19 cellular contexts compared by ENCODE assay signal in genomic region chrX:3501833-3502535, GRCh38.
A peak's percentile ranks its signal among the peaks of the same experiment; 100 is the strongest.
DNase-seq lines count a peak whose midpoint lies in the region; ATAC-seq and TF ChIP-seq lines count a peak whose summit lies in the region.
"Had no signal": no experiment of that assay in that cellular context is flagged by ENCODE, and none has a peak within 500 bp of the region (broad histone marks: within the 10 kb centered on the region; RNA-seq: fewer than 3 reads in every experiment).

No MANE protein-coding gene starts in this region.

- in situ Hi-C loops in ACHN (cut with HindIII; ENCODE audit: low pct_ligation_motif_present, low pct_unique_long_range_greater_than_20kb, low sequenced_read_pairs): no loop called here

- peak; percentile 15 for DNase-seq in COLO668 (lab: John Stamatoyannopoulos, UW; ENCODE audit: unreplicated experiment)
- peak; percentile 32 for DNase-seq in NCI-H524 treated with DMSO at 0.1 percent for 48 hours (lab: John Stamatoyannopoulos, UW)
- DNase-seq in iPS-NIHi11 (ENCODE audit: low spot score): peak; percentile 14
- peak; percentile 75 for DNase-seq in retinal pigment epithelial cell (ENCODE audit: low read depth)
- no peak for DNase-seq in ACHN
- DNase-seq in H7: no peak
- DNase-seq in SK-N-SH: no peak
- DNase-seq: activated naive CD4-positive, alpha-beta T cell; activated T-cell treated with anti-CD3 and anti-CD28 coated beads for 4 hours; GF-D8; NCI-H1048; NCI-H2107; NCI-H774; stimulated activated CD4-positive, alpha-beta T cell treated with anti-CD3 and anti-CD28 coated beads, Interleukin-1b, Interleukin-23, amount 100 ng/mL, for 48 hours had no signal

- H3K79me2 ChIP-seq in SK-N-SH (ENCODE audit: insufficient read depth): no peaks in the 10 kb centered on the region

- CTCF ChIA-PET in SK-N-SH (lab: Yijun Ruan, JAX): interaction anchor here (1.2 kb wide), 1 partner anchor 10 kb away, joined by 3 read pairs; no protein-coding TSS in a partner anchor

- no peak overlapping the region for H3K9ac ChIP-seq in SK-N-SH

- H3K9me3 ChIP-seq in SK-N-SH: no peaks in the 10 kb centered on the region
- H3K9me3 ChIP-seq: gastrocnemius medialis had no signal

- no peak overlapping the region for H3K27ac ChIP-seq in SK-N-SH (ENCODE audit: low read depth in 2 of 2, low read length in 1 of 2)
- H3K27ac ChIP-seq: coronary artery, gastrocnemius medialis had no signal

- no peak overlapping the region for H3K4me2 ChIP-seq in SK-N-SH

- no peak overlapping the region for H2AFZ ChIP-seq in SK-N-SH (ENCODE audit: low read depth)

- no peaks in the 10 kb centered on the region for H4K20me1 ChIP-seq in SK-N-SH (ENCODE audit: insufficient read depth)

- H3K4me1 ChIP-seq in SK-N-SH (ENCODE audit: control insufficient read depth in 1 of 2, insufficient read depth in 2 of 2, low read depth in 1 of 2, low read length in 1 of 2): no peaks in the 10 kb centered on the region
- H3K4me1 ChIP-seq: gastrocnemius medialis had no signal

- H3K4me3 ChIP-seq in retinal pigment epithelial cell (ENCODE audit: low read length): no peak overlapping the region
- H3K4me3 ChIP-seq in H7 (ENCODE audit: insufficient read depth, low read depth, low read length): no peak overlapping the region
- H3K4me3 ChIP-seq in SK-N-SH (ENCODE audit: low read depth in 2 of 2, low read length in 1 of 2): no peak overlapping the region
- H3K4me3 ChIP-seq: coronary artery, gastrocnemius medialis, K562 had no signal

- POLR2A ChIA-PET in SK-N-SH (lab: Yijun Ruan, JAX): no interaction called here

- H3K27me3 ChIP-seq in H7 (ENCODE audit: control insufficient read depth, insufficient read depth, low read length) (no peaks in the 10 kb centered on the region), SK-N-SH (ENCODE audit: insufficient read depth) (no peaks in the 10 kb centered on the region)
- H3K27me3 ChIP-seq: gastrocnemius medialis had no signal

- TF ChIP-seq RAD21 in SK-N-SH (IDR thresholded peaks at IDR 0.05; ENCODE audit: low read length): no peak

- TF ChIP-seq EP300 in SK-N-SH (IDR thresholded peaks at IDR 0.05; ENCODE audit: borderline replicate concordance in 1 of 2, low read depth in 1 of 2, low read length in 1 of 2): no peak

- no peaks in the 10 kb centered on the region for H3F3A ChIP-seq in SK-N-SH (replicated peaks; ENCODE audit: insufficient read depth)

- 45% methylated on average over 20 of the region's 21 CpGs for WGBS in SK-N-SH (ENCODE audit: low lambda C conversion rate)

- no peaks in the 10 kb centered on the region for H3K9me2 ChIP-seq in SK-N-SH

- H3K36me3 ChIP-seq in H7 (replicated peaks; ENCODE audit: control insufficient read depth, insufficient read depth, low read length) (no peaks in the 10 kb centered on the region), SK-N-SH (replicated peaks in 1 of 2; ENCODE audit: control insufficient read depth in 1 of 2, insufficient read depth in 2 of 2, low read length in 1 of 2) (no peaks in the 10 kb centered on the region)
- H3K36me3 ChIP-seq: gastrocnemius medialis had no signal

- ATAC-seq in GM19397 (IDR thresholded peaks at IDR 0.05; ENCODE audit: unreplicated experiment): no peak
- ATAC-seq: gastrocnemius medialis; K562; natural killer cell treated with Interleukin-12 subunit alpha and Interleukin-12 subunit beta and Interleukin-15 and Interleukin-18, amount 100 ng/mL, for 72 hours had no signal

- TF ChIP-seq CTCF in retinal pigment epithelial cell (conservative IDR thresholded peaks at IDR 0.05; ENCODE audit: low read depth, low read length) (no peak), SK-N-SH (IDR thresholded peaks at IDR 0.05) (no peak)

TF ChIP-seq in SK-N-SH, 30 proteins besides CTCF, POLR2A, EP300 and RAD21:
- TF ChIP-seq SIN3A (IDR thresholded peaks at IDR 0.05; ENCODE audit: borderline replicate concordance, low read depth, low read length): no peak
- no peak for TF ChIP-seq GATA2 (CRISPR knock-in tag; IDR thresholded peaks at IDR 0.05)
- TF ChIP-seq RCOR1 (IDR thresholded peaks at IDR 0.05; ENCODE audit: low read length): no peak
- TF ChIP-seq RFX5 (IDR thresholded peaks at IDR 0.05; ENCODE audit: low read length): no peak
- no peak for TF ChIP-seq POLR2AphosphoS5 (IDR thresholded peaks at IDR 0.05; ENCODE audit: low read depth, low read length)

Comparison
In these comparisons a context has a peak if more than half of its experiments do, and no peak if none do; other contexts are left out.
1. DNase-seq: peak in COLO668 (single experiment), NCI-H524 treated with DMSO at 0.1 percent for 48 hours (single experiment), iPS-NIHi11 (single experiment) and retinal pigment epithelial cell (single experiment); none in ACHN (single experiment), H7 (single experiment) and SK-N-SH (single experiment).